In genomic region chr15:34682673-34683072, GRCh38 we compare ENCODE assay signal across 21 cellular contexts.
DNase-seq lines count a peak whose midpoint lies in the region; ATAC-seq and TF ChIP-seq lines count a peak whose summit lies in the region.
"Had no signal": no experiment of that assay in that cellular context is flagged by ENCODE, and none has a peak within 500 bp of the region (broad histone marks: within the 10 kb centered on the region; RNA-seq: fewer than 3 reads in every experiment).

No MANE protein-coding gene starts in this region.

- dilution Hi-C loops in IMR-90 (cut with HindIII; ENCODE audit: low sequenced_read_pairs, unreplicated experiment): no loop called here

- H3K9me3 ChIP-seq in AG04450 (ENCODE audit: control insufficient read depth, insufficient read depth, low read length) (no peaks in the 10 kb centered on the region; the same call in 1 of the 2 replicates), IMR-90 (ENCODE audit: control insufficient read depth, insufficient read depth, low read length) (no peaks in the 10 kb centered on the region)
- H3K9me3 ChIP-seq: Caco-2 had no signal

- H3K27ac Mint-ChIP-seq in activated T-helper 2 cell treated with anti-CD3 and anti-CD28 coated beads, Interferon-gamma antibody, Interleukin-2, Interleukin-4, amounts not matched to agents 10 μg/mL and 5 μg/mL and 100 μg/mL, durations not matched to agents 14 hours and 24 hours and 36 hours: no peak overlapping the region
- H3K27ac Mint-ChIP-seq: activated CD8-positive, alpha-beta T cell treated with anti-CD3 and anti-CD28 coated beads for 36 hours; nephron progenitor cell; stimulated activated naive CD8-positive, alpha-beta T cell treated with anti-CD3 and anti-CD28 coated beads, Interleukin-15, amount 100 ng/mL, for 72 hours had no signal

- H3K4me2 ChIP-seq in IMR-90 (ENCODE audit: low read depth, low read length): no peak overlapping the region

- DNase-seq in AG04450 (ENCODE audit: low read depth, low spot score): peak; percentile 8
- DNase-seq in IMR-90: peak; percentile 76
- DNase-seq in astrocyte of the spinal cord (ENCODE audit: low read depth, low spot score): peak; percentile 48
- peak; percentile 33 for DNase-seq in glomerular endothelial cell (ENCODE audit: extremely low read depth, low read depth, low spot score)
- DNase-seq in activated T-helper 2 cell treated with anti-CD3 and anti-CD28 coated beads, Interferon-gamma antibody, Interleukin-2, Interleukin-4, amounts not matched to agents 10 μg/mL and 5 μg/mL and 100 μg/mL, durations not matched to agents 14 hours and 24 hours and 36 hours (ENCODE audit: low spot score): no peak
- no peak for DNase-seq in activated gamma-delta T cell (lab: John Stamatoyannopoulos, UW)
- DNase-seq: activated CD8-positive, alpha-beta T cell treated with anti-CD3 and anti-CD28 coated beads for 36 hours; activated T-cell treated with anti-CD3 and anti-CD28 coated beads, Interleukin-2, amount 50 U/mL, for 48 hours; Caco-2; cerebellar nuclear complex; GDM1; GOT3; head of caudate nucleus; NCI-H1930; NCI-H526; nephron progenitor cell; stimulated activated naive CD8-positive, alpha-beta T cell treated with anti-CD3 and anti-CD28 coated beads, Interleukin-15, amount 100 ng/mL, for 72 hours; WERI-Rb-1 had no signal

- H3K36me3 Mint-ChIP-seq in activated T-helper 2 cell treated with anti-CD3 and anti-CD28 coated beads, Interferon-gamma antibody, Interleukin-2, Interleukin-4, amounts not matched to agents 10 μg/mL and 5 μg/mL and 100 μg/mL, durations not matched to agents 14 hours and 24 hours and 36 hours (ENCODE audit: low read depth): no peaks in the 10 kb centered on the region

- no TSS peak for BruUV-seq in IMR-90 (replicated peaks; lab: Mats Ljungman, UMichigan)

- H3K27ac ChIP-seq in AG04450 (ENCODE audit: low read depth, low read length) (no peak overlapping the region), IMR-90 (ENCODE audit: insufficient read depth, low read length) (no peak overlapping the region)
- H3K27ac ChIP-seq: WERI-Rb-1 had no signal

- in situ Hi-C loops in IMR-90 (cut with MboI; ENCODE audit: low sequenced_read_pairs) (no loop called here), astrocyte of the spinal cord (cut with HindIII; ENCODE audit: low sequenced_read_pairs) (no loop called here)

- H3K27me3 ChIP-seq in AG04450 (ENCODE audit: control insufficient read depth, insufficient read depth, low read length) (no peaks in the 10 kb centered on the region), IMR-90 (ENCODE audit: control insufficient read depth, insufficient read depth, low read length) (peaks cover 14% of the 10 kb centered on the region)

- H4K91ac ChIP-seq in IMR-90 (ENCODE audit: insufficient read depth, low read depth, low read length): no peak overlapping the region

- H3K23ac ChIP-seq in IMR-90 (ENCODE audit: low read depth, low read length): no peak overlapping the region

- no peak overlapping the region for H2AFZ ChIP-seq in IMR-90 (replicated peaks; ENCODE audit: low read length, poor library complexity)

- TF ChIP-seq CTCF in AG04450 (IDR thresholded peaks at IDR 0.05; ENCODE audit: low read depth, low read length): no peak
- TF ChIP-seq CTCF in IMR-90 (conservative IDR thresholded peaks at IDR 0.05; ENCODE audit: low read depth, low read length): no peak
- no peak for TF ChIP-seq CTCF in astrocyte of the spinal cord (IDR thresholded peaks at IDR 0.05; ENCODE audit: low read depth, low read length)

- no peaks in the 10 kb centered on the region for H3K36me3 ChIP-seq in IMR-90 (ENCODE audit: control insufficient read depth, insufficient read depth, low read length)
- H3K36me3 ChIP-seq: WERI-Rb-1 had no signal

- TF ChIP-seq POLR2A in IMR-90 (IDR thresholded peaks at IDR 0.05; ENCODE audit: low read depth, low read length): no peak

- WGBS in IMR-90 (ENCODE audit: extremely low coverage in 2 of 2, insufficient read length in 1 of 2), 2 experiments: no CpG with 5 or more reads among the region's 5 CpGs

- intact Hi-C loops in IMR-90 (cut with micrococcal nuclease): no loop called here
- intact Hi-C loops in activated T-helper 2 cell treated with anti-CD3 and anti-CD28 coated beads, Interferon-gamma antibody, Interleukin-2, Interleukin-4, amounts not matched to agents 10 μg/mL and 5 μg/mL and 100 μg/mL, durations not matched to agents 14 hours and 24 hours and 36 hours (cut with micrococcal nuclease): no loop called here

- no peak overlapping the region for H2BK15ac ChIP-seq in IMR-90 (ENCODE audit: low read depth, low read length)

- H3K18ac ChIP-seq in IMR-90 (ENCODE audit: low read depth, low read length): no peak overlapping the region

- H3K9ac ChIP-seq in IMR-90 (ENCODE audit: low read depth, low read length): no peak overlapping the region

- no peak overlapping the region for H2BK20ac ChIP-seq in IMR-90 (ENCODE audit: low read depth, low read length)

- H3K14ac ChIP-seq in IMR-90 (replicated peaks; ENCODE audit: low read depth, low read length): no peak overlapping the region

- H2BK120ac ChIP-seq in IMR-90 (ENCODE audit: low read depth, low read length): no peak overlapping the region

- no peak for TF ChIP-seq RAD21 in IMR-90 (IDR thresholded peaks at IDR 0.05; ENCODE audit: low read length)

- H3K27me3 Mint-ChIP-seq in activated T-helper 2 cell treated with anti-CD3 and anti-CD28 coated beads, Interferon-gamma antibody, Interleukin-2, Interleukin-4, amounts not matched to agents 10 μg/mL and 5 μg/mL and 100 μg/mL, durations not matched to agents 14 hours and 24 hours and 36 hours (ENCODE audit: low read depth): peaks cover 13% of the 10 kb centered on the region

- H3K9me1 ChIP-seq in IMR-90 (ENCODE audit: insufficient read depth, low read length): no peaks in the 10 kb centered on the region; the same call in 1 of the 2 replicates

- ATAC-seq in IMR-90 (ENCODE audit: low read depth) (no peak), GM19463 (IDR thresholded peaks at IDR 0.05; ENCODE audit: unreplicated experiment) (no peak), GM18498 (IDR thresholded peaks at IDR 0.05; ENCODE audit: unreplicated experiment) (no peak)
- ATAC-seq: activated CD8-positive, alpha-beta T cell treated with anti-CD3 and anti-CD28 coated beads for 36 hours; Panc1; stimulated activated naive CD8-positive, alpha-beta T cell treated with anti-CD3 and anti-CD28 coated beads, Interleukin-15, amount 100 ng/mL, for 72 hours had no signal

- no peaks in the 10 kb centered on the region for H3K4me1 Mint-ChIP-seq in activated T-helper 2 cell treated with anti-CD3 and anti-CD28 coated beads, Interferon-gamma antibody, Interleukin-2, Interleukin-4, amounts not matched to agents 10 μg/mL and 5 μg/mL and 100 μg/mL, durations not matched to agents 14 hours and 24 hours and 36 hours (ENCODE audit: low read depth)
- H3K4me1 Mint-ChIP-seq: nephron progenitor cell; stimulated activated naive CD8-positive, alpha-beta T cell treated with anti-CD3 and anti-CD28 coated beads, Interleukin-15, amount 100 ng/mL, for 72 hours had no signal

- no peak overlapping the region for H2BK5ac ChIP-seq in IMR-90 (ENCODE audit: low read depth, low read length, poor library complexity, severe bottlenecking)

- H3K4me3 Mint-ChIP-seq in activated T-helper 2 cell treated with anti-CD3 and anti-CD28 coated beads, Interferon-gamma antibody, Interleukin-2, Interleukin-4, amounts not matched to agents 10 μg/mL and 5 μg/mL and 100 μg/mL, durations not matched to agents 14 hours and 24 hours and 36 hours (ENCODE audit: low read depth): no peak overlapping the region
- H3K4me3 Mint-ChIP-seq: activated CD8-positive, alpha-beta T cell treated with anti-CD3 and anti-CD28 coated beads for 36 hours; nephron progenitor cell; stimulated activated naive CD8-positive, alpha-beta T cell treated with anti-CD3 and anti-CD28 coated beads, Interleukin-15, amount 100 ng/mL, for 72 hours had no signal

- no peak overlapping the region for H3K56ac ChIP-seq in IMR-90 (ENCODE audit: extremely low read depth, insufficient read depth, low read length)

- H4K8ac ChIP-seq in IMR-90 (ENCODE audit: low read depth in 2 of 2, low read length in 2 of 2): no peak overlapping the region

- no peaks in the 10 kb centered on the region for H3K9me3 Mint-ChIP-seq in activated T-helper 2 cell treated with anti-CD3 and anti-CD28 coated beads, Interferon-gamma antibody, Interleukin-2, Interleukin-4, amounts not matched to agents 10 μg/mL and 5 μg/mL and 100 μg/mL, durations not matched to agents 14 hours and 24 hours and 36 hours
- H3K9me3 Mint-ChIP-seq: activated CD8-positive, alpha-beta T cell treated with anti-CD3 and anti-CD28 coated beads for 36 hours; nephron progenitor cell; stimulated activated naive CD8-positive, alpha-beta T cell treated with anti-CD3 and anti-CD28 coated beads, Interleukin-15, amount 100 ng/mL, for 72 hours had no signal

- no peaks in the 10 kb centered on the region for H3K79me1 ChIP-seq in IMR-90 (ENCODE audit: low read depth in 1 of 2, low read length in 2 of 2)

- H2AK9ac ChIP-seq in IMR-90 (replicated peaks; ENCODE audit: low read depth, low read length, poor library complexity): no peak overlapping the region

- peaks cover 2% of the 10 kb centered on the region; the same call in 1 of the 2 replicates for H3K4me1 ChIP-seq in IMR-90 (ENCODE audit: control insufficient read depth, insufficient read depth, low read length)
- H3K4me1 ChIP-seq: Caco-2 had no signal

- H4K20me1 ChIP-seq in IMR-90 (ENCODE audit: insufficient read depth, low read length): no peaks in the 10 kb centered on the region

- no peak overlapping the region for H2AK5ac ChIP-seq in IMR-90 (ENCODE audit: low read depth, low read length)

- no peak overlapping the region for H3K4me3 ChIP-seq in AG04450 (ENCODE audit: low read depth, low read length)
- H3K4me3 ChIP-seq in IMR-90 (ENCODE audit: insufficient read depth, low read depth, low read length): no peak overlapping the region
- H3K4me3 ChIP-seq in astrocyte of the spinal cord (ENCODE audit: low read depth, low read length): no peak overlapping the region

- H3K4ac ChIP-seq in IMR-90 (ENCODE audit: low read depth, low read length): no peak overlapping the region

- no peak overlapping the region for H4K5ac ChIP-seq in IMR-90 (ENCODE audit: low read depth, low read length)

- POLR2A ChIA-PET in AG04450 (lab: Yijun Ruan, JAX) (no interaction called here), IMR-90 (lab: Charles Lee; ENCODE audit: unreplicated experiment) (no interaction called here)

- CTCF ChIA-PET in AG04450 (lab: Charles Lee) (interaction anchor here (0.6 kb wide), 1 partner anchor 171 kb away, joined by 3 read pairs; no protein-coding TSS in a partner anchor), IMR-90 (lab: Yijun Ruan, JAX) (no interaction called here)

TF ChIP-seq in IMR-90, 13 proteins besides CTCF, POLR2A, EP300 and RAD21:
- TF ChIP-seq FOS (IDR thresholded peaks at IDR 0.05; ENCODE audit: low read depth, low read length) (peak; percentile 30; the same call in 1 of the 2 replicates), USF2 (IDR thresholded peaks at IDR 0.05; ENCODE audit: low read depth, low read length) (no peak)
TF ChIP-seq in IMR-90: peak in this region for 1.

Comparison
In these comparisons a context has a peak if more than half of its experiments do, and no peak if none do; other contexts are left out.
1. DNase-seq: peak in AG04450 (single experiment), IMR-90 (single experiment), astrocyte of the spinal cord (single experiment) and glomerular endothelial cell (single experiment); none in activated T-helper 2 cell treated with anti-CD3 and anti-CD28 coated beads, Interferon-gamma antibody, Interleukin-2, Interleukin-4, amounts not matched to agents 10 μg/mL and 5 μg/mL and 100 μg/mL, durations not matched to agents 14 hours and 24 hours and 36 hours (single experiment) and activated gamma-delta T cell (single experiment).